ENCODE assay signal across 25 cellular contexts in genomic region chr1:214492405-214493075, GRCh38. TPM values are rescaled to one million over a fixed set of nuclear protein-coding genes. Genes with fewer than 3 reads are reported as not detected.
DNase-seq lines count a peak whose midpoint lies in the region; ATAC-seq, FAIRE-seq and TF ChIP-seq lines count a peak whose summit lies in the region.
"Had no signal": no experiment of that assay in that cellular context is flagged by ENCODE, and none has a peak within 500 bp of the region (broad histone marks: within the 10 kb centered on the region; RNA-seq: fewer than 3 reads in every experiment).

No MANE protein-coding gene starts in this region.

- H3K9ac ChIP-seq in astrocyte (ENCODE audit: low read length): peak overlapping the region; percentile 41
- H3K9ac ChIP-seq: BLaER1, neural progenitor cell had no signal

- no peak overlapping the region for H3K4me3 ChIP-seq in astrocyte (ENCODE audit: insufficient read depth, low read depth, low read length)
- H3K4me3 ChIP-seq in gastrocnemius medialis: no peak overlapping the region
- H3K4me3 ChIP-seq in lower leg skin (ENCODE audit: low read depth, poor library complexity, severe bottlenecking): no peak overlapping the region
- H3K4me3 ChIP-seq: BLaER1, neural progenitor cell, PC-9, suprapubic skin had no signal

- TF ChIP-seq POLR2A in gastrocnemius medialis (IDR thresholded peaks at IDR 0.05): no peak
- TF ChIP-seq POLR2A in lower leg skin (IDR thresholded peaks at IDR 0.05): no peak

- TF ChIP-seq CTCF in astrocyte (IDR thresholded peaks at IDR 0.05; ENCODE audit: insufficient read depth, low read depth, low read length): no peak
- TF ChIP-seq CTCF in gastrocnemius medialis (IDR thresholded peaks at IDR 0.05 in 4 of 5, conservative IDR thresholded peaks at IDR 0.05 in 1 of 5): no peak
- no peak for TF ChIP-seq CTCF in lower leg skin (IDR thresholded peaks at IDR 0.05)

- H3K9me3 ChIP-seq in astrocyte (ENCODE audit: insufficient read depth, low read depth, low read length) (no peaks in the 10 kb centered on the region), gastrocnemius medialis (no peaks in the 10 kb centered on the region)
- H3K9me3 ChIP-seq: BLaER1, suprapubic skin had no signal

- ATAC-seq in gastrocnemius medialis (peak; percentile 34 to 41), HG03039 (IDR thresholded peaks at IDR 0.05; ENCODE audit: unreplicated experiment) (no peak)
- ATAC-seq: activated T-cell treated with anti-CD3 and anti-CD28 coated beads, Interleukin-2, amount 50 U/mL, for 4 hours; sciatic nerve had no signal

- intact Hi-C loops in gastrocnemius medialis (cut with DNase I; ENCODE audit: low total_unique reads): no loop called here
- intact Hi-C loops in lower leg skin (cut with DNase I; ENCODE audit: low total_unique reads): no loop called here

- H3K4me2 ChIP-seq in astrocyte (ENCODE audit: low read length): peak overlapping the region; percentile 46
- H3K4me2 ChIP-seq: BLaER1, neural progenitor cell, PC-9 had no signal

- no peak for FAIRE-seq in astrocyte (lab: Jason Lieb, UNC)
- FAIRE-seq: frontal cortex, GM19239 had no signal

- H2AFZ ChIP-seq in astrocyte (ENCODE audit: low read depth, low read length): no peak overlapping the region
- H2AFZ ChIP-seq: neural progenitor cell, PC-9 had no signal

- peaks cover 3% of the 10 kb centered on the region for H3K36me3 Mint-ChIP-seq in astrocyte (ENCODE audit: low read depth, unreplicated experiment)
- H3K36me3 Mint-ChIP-seq: activated naive CD8-positive, alpha-beta T cell; IgD-negative memory B cell; neural progenitor cell had no signal

- H3K27me3 Mint-ChIP-seq in astrocyte (ENCODE audit: low read depth, unreplicated experiment): no peaks in the 10 kb centered on the region

- peak overlapping the region; percentile 55 for H3K4me3 Mint-ChIP-seq in astrocyte (ENCODE audit: unreplicated experiment)
- H3K4me3 Mint-ChIP-seq: activated naive CD8-positive, alpha-beta T cell; activated T-cell treated with anti-CD3 and anti-CD28 coated beads, Interleukin-2, amount 50 U/mL, for 4 hours; IgD-negative memory B cell; neural progenitor cell had no signal

- peak overlapping the region; percentile 74 for H3K27ac ChIP-seq in astrocyte (ENCODE audit: low read depth, low read length)
- H3K27ac ChIP-seq in gastrocnemius medialis: peak overlapping the region; percentile 60 to 90 (median 78)
- H3K27ac ChIP-seq: BLaER1, neural progenitor cell, PC-9, suprapubic skin had no signal

- DNase-seq in GM04503 (ENCODE audit: low read depth) (peak; percentile 37), astrocyte (ENCODE audit: low read depth) (peak; percentile 86), glomerular visceral epithelial cell (ENCODE audit: extremely low spot score) (peak; percentile 68), gastrocnemius medialis (peak; percentile 21 to 52), RKO (ENCODE audit: low spot score) (no peak), lower leg skin (ENCODE audit: low spot score in 2 of 2) (no peak)
- DNase-seq: activated CD4-positive, alpha-beta T cell treated with anti-CD3 and anti-CD28 coated beads, Interleukin-2, amount 50 U/mL, for 48 hours; activated T-cell treated with anti-CD3 and anti-CD28 coated beads, Interleukin-2, amount 50 U/mL, for 4 hours; central memory CD4-positive, alpha-beta T cell; DMS 273 treated with DMSO at 0.1 percent for 48 hours; effector memory CD4-positive, alpha-beta T cell; mesendoderm; NCI-H2107; PC-9; stimulated activated CD4-positive, alpha-beta T cell treated with anti-CD3 and anti-CD28 coated beads, Interleukin-4, amount 100 ng/mL, for 24 hours; stimulated activated CD8-positive, alpha-beta memory T cell treated with anti-CD3 and anti-CD28 coated beads, Interleukin-4, amount 100 ng/mL, for 48 hours had no signal

- in situ Hi-C loops in gastrocnemius medialis (cut with MboI; ENCODE audit: low sequenced_read_pairs in 4 of 4): loop anchor here in 1 of 4 donors (5.0 kb wide), 1 partner anchor 50 kb away; no protein-coding TSS in a partner anchor

- H3K36me3 ChIP-seq in astrocyte (ENCODE audit: insufficient read depth, low read length): no peaks in the 10 kb centered on the region
- no peaks in the 10 kb centered on the region for H3K36me3 ChIP-seq in gastrocnemius medialis
- H3K36me3 ChIP-seq: BLaER1, neural progenitor cell, suprapubic skin had no signal

- H3K27ac Mint-ChIP-seq in astrocyte (ENCODE audit: unreplicated experiment): peak overlapping the region; percentile 84
- H3K27ac Mint-ChIP-seq: activated naive CD8-positive, alpha-beta T cell; IgD-negative memory B cell; neural progenitor cell had no signal

- H3K4me1 ChIP-seq in astrocyte (ENCODE audit: insufficient read depth, low read length) (peaks cover 20% of the 10 kb centered on the region), gastrocnemius medialis (peaks cover 50 to 67% of the 10 kb centered on the region in 2 donors)
- H3K4me1 ChIP-seq: BLaER1 had no signal

- no peaks in the 10 kb centered on the region for H3K9me3 Mint-ChIP-seq in astrocyte (ENCODE audit: unreplicated experiment)
- H3K9me3 Mint-ChIP-seq: activated T-cell treated with anti-CD3 and anti-CD28 coated beads, Interleukin-2, amount 50 U/mL, for 4 hours; IgD-negative memory B cell had no signal

- peaks cover 63% of the 10 kb centered on the region for H3K4me1 Mint-ChIP-seq in astrocyte (ENCODE audit: low read depth, unreplicated experiment)
- H3K4me1 Mint-ChIP-seq: IgD-negative memory B cell had no signal

- H3K27me3 ChIP-seq in astrocyte (ENCODE audit: insufficient read depth, low read length): no peaks in the 10 kb centered on the region
- H3K27me3 ChIP-seq in gastrocnemius medialis: no peaks in the 10 kb centered on the region
- H3K27me3 ChIP-seq: BLaER1, neural progenitor cell, suprapubic skin had no signal

- H4K20me1 ChIP-seq in astrocyte (ENCODE audit: insufficient read depth, low read length): peaks cover 81% of the 10 kb centered on the region
- H4K20me1 ChIP-seq: BLaER1 had no signal

- peaks cover 98% of the 10 kb centered on the region for H3K79me2 ChIP-seq in astrocyte (ENCODE audit: insufficient read depth, low read length)

- 53 to 66% methylated on average over 9 of the region's 9 CpGs for WGBS in lower leg skin, 2 donors

RNA-seq across cellular contexts. Expression of gene PTPN14, which starts 58.9 kb away (rescaled TPM):
- total RNA-seq in astrocyte (154 and 177 TPM in 2 replicates), gastrocnemius medialis (10 to 100 TPM; 42.8 to 63.8 (median 50.4) TPM), lower leg skin (100 to 1,000 TPM in 1 of 4 donors, 10 to 100 TPM in 3; 59.4 to 118 (median 66.1) TPM)

Comparison
In these comparisons a context has a peak if more than half of its experiments do, and no peak if none do; other contexts are left out.
1. DNase-seq: peak in GM04503 (single experiment), astrocyte (single experiment), glomerular visceral epithelial cell (single experiment) and gastrocnemius medialis (2 of 2); none in RKO (single experiment) and lower leg skin (0 of 2).